Comparison of ENCODE assay signal across 18 cellular contexts in genomic region chr19:35907377-35907745, GRCh38. TPM values are rescaled to one million over a fixed set of nuclear protein-coding genes. Genes with fewer than 3 reads are reported as not detected.
DNase-seq lines count a peak whose midpoint lies in the region; ATAC-seq, FAIRE-seq and TF ChIP-seq lines count a peak whose summit lies in the region.
"Had no signal": no experiment of that assay in that cellular context is flagged by ENCODE, and none has a peak within 500 bp of the region (broad histone marks: within the 10 kb centered on the region; RNA-seq: fewer than 3 reads in every experiment).

No MANE protein-coding gene starts in this region.

- no peak overlapping the region for H3K4ac ChIP-seq in mesenchymal stem cell (ENCODE audit: low read depth in 1 of 2, low read length in 2 of 2)

- H3K4me1 Mint-ChIP-seq in activated CD8-positive, alpha-beta T cell treated with anti-CD3 and anti-CD28 coated beads, Interleukin-2, amount 10 ng/mL, durations not matched to agents 7 days and 5 days (ENCODE audit: low read depth), result peaks cover 58% of the 10 kb centered on the region
- peaks cover 49% of the 10 kb centered on the region for H3K4me1 Mint-ChIP-seq in activated CD8-positive, alpha-beta T cell treated with anti-CD3 and anti-CD28 coated beads for 36 hours (ENCODE audit: low read depth)
- peaks cover 28% of the 10 kb centered on the region for H3K4me1 Mint-ChIP-seq in T-helper 17 cell

- no peak overlapping the region for H3K14ac ChIP-seq in mesenchymal stem cell (ENCODE audit: low read length in 2 of 2)

- H3K9me3 Mint-ChIP-seq in activated CD8-positive, alpha-beta T cell treated with anti-CD3 and anti-CD28 coated beads, Interleukin-2, amount 10 ng/mL, durations not matched to agents 7 days and 5 days (ENCODE audit: insufficient read depth), result no peaks in the 10 kb centered on the region
- no peaks in the 10 kb centered on the region for H3K9me3 Mint-ChIP-seq in activated CD8-positive, alpha-beta T cell treated with anti-CD3 and anti-CD28 coated beads for 36 hours

- H3K9me3 ChIP-seq in K562 (replicated peaks; ENCODE audit: control insufficient read depth, insufficient read depth, low read depth, low read length) (no peaks in the 10 kb centered on the region), mesenchymal stem cell (ENCODE audit: control insufficient read depth, low read length) (no peaks in the 10 kb centered on the region), T-helper 17 cell (ENCODE audit: control insufficient read depth, low read length, poor library complexity, severe bottlenecking) (no peaks in the 10 kb centered on the region)

- no peak overlapping the region for H2BK15ac ChIP-seq in mesenchymal stem cell (ENCODE audit: low read depth, poor library complexity, severe bottlenecking)

- CTCF ChIA-PET in activated CD8-positive, alpha-beta T cell treated with anti-CD3 and anti-CD28 coated beads, Interleukin-2, amount 10 ng/mL, durations not matched to agents 7 days and 5 days (lab: Charles Lee), result no interaction called here
- CTCF ChIA-PET in activated CD8-positive, alpha-beta T cell treated with anti-CD3 and anti-CD28 coated beads for 36 hours (lab: Charles Lee), result no interaction called here
- CTCF ChIA-PET in K562 (lab: Yijun Ruan, JAX; ENCODE audit: low intra/inter-chr PET ratio), result no interaction called here

- peak overlapping the region; percentile 10 to 81; a peak in 3 of 4 replicates for H3K9ac ChIP-seq in K562 (ENCODE audit: insufficient read depth in 1 of 2, low read depth in 2 of 2, low read length in 2 of 2)
- H3K9ac ChIP-seq in mesenchymal stem cell (ENCODE audit: low read length), result no peak overlapping the region
- H3K9ac ChIP-seq: GM23248 had no signal

- no peak for FAIRE-seq in K562 (lab: Jason Lieb, UNC)
- FAIRE-seq: endometrium, TTC549 had no signal

- no peak for TF ChIP-seq RAD21 in K562 (CRISPR knock-in tag; conservative IDR thresholded peaks at IDR 0.05 in 1 of 2, IDR thresholded peaks at IDR 0.05 in 1 of 2)

- no peaks in the 10 kb centered on the region for H3K79me2 ChIP-seq in K562 (ENCODE audit: control insufficient read depth, insufficient read depth, low read length)

- BruUV-seq in K562 (replicated peaks; lab: Mats Ljungman, UMichigan), result no TSS peak

- H3K36me3 ChIP-seq in K562 (ENCODE audit: control insufficient read depth, insufficient read depth, low read length), result no peaks in the 10 kb centered on the region
- no peaks in the 10 kb centered on the region for H3K36me3 ChIP-seq in mesenchymal stem cell (ENCODE audit: control insufficient read depth in 1 of 2, insufficient read depth in 2 of 2, low read depth in 1 of 2, low read length in 2 of 2)

- peak overlapping the region; percentile 62 for H3K27ac Mint-ChIP-seq in activated CD8-positive, alpha-beta T cell treated with anti-CD3 and anti-CD28 coated beads, Interleukin-2, amount 10 ng/mL, durations not matched to agents 7 days and 5 days
- H3K27ac Mint-ChIP-seq in activated CD8-positive, alpha-beta T cell treated with anti-CD3 and anti-CD28 coated beads for 36 hours, result no peak overlapping the region
- H3K27ac Mint-ChIP-seq in T-helper 17 cell, result no peak overlapping the region

- H2BK120ac ChIP-seq in mesenchymal stem cell (ENCODE audit: low read depth, low read length), result no peak overlapping the region

- peak overlapping the region in 1 of 2 experiments; percentile 37 for H2BK12ac ChIP-seq in mesenchymal stem cell (ENCODE audit: low read length in 2 of 2)

- no peak for TF ChIP-seq POLR2A in K562 (conservative IDR thresholded peaks at IDR 0.05)

- no peaks in the 10 kb centered on the region for H3K27me3 ChIP-seq in K562 (ENCODE audit: control insufficient read depth in 2 of 2, insufficient read depth in 2 of 2, low read length in 2 of 2)
- no peaks in the 10 kb centered on the region for H3K27me3 ChIP-seq in mesenchymal stem cell (ENCODE audit: control insufficient read depth in 1 of 2, insufficient read depth in 1 of 2, low read length in 2 of 2)

- H3K79me1 ChIP-seq in mesenchymal stem cell (replicated peaks; ENCODE audit: low read length, poor library complexity, severe bottlenecking), result no peaks in the 10 kb centered on the region

- DNase-seq in activated CD8-positive, alpha-beta T cell treated with anti-CD3 and anti-CD28 coated beads, Interleukin-2, amount 10 ng/mL, durations not matched to agents 7 days and 5 days, result no peak
- DNase-seq in activated CD8-positive, alpha-beta T cell treated with anti-CD3 and anti-CD28 coated beads for 36 hours, result no peak
- DNase-seq in K562 (ENCODE audit: extremely low read depth in 1 of 4, low spot score in 3 of 4) (no peak), mesenchymal stem cell (no peak), substantia nigra (lab: John Stamatoyannopoulos, UW) (no peak), T-helper 17 cell (no peak), NCI-H2029 (lab: John Stamatoyannopoulos, UW) (no peak), midbrain (lab: John Stamatoyannopoulos, UW) (no peak)
- DNase-seq: DMS153, GM23248, NCI-H1105, NCI-H510A treated with DMSO at 0.1 percent for 48 hours had no signal

- no peak overlapping the region for H2BK5ac ChIP-seq in mesenchymal stem cell (ENCODE audit: low read depth, low read length, poor library complexity, severe bottlenecking)

- WGBS in K562 (ENCODE audit: insufficient coverage, low coverage, missing lambda C conversion rate), result 37% methylated on average over 12 of the region's 12 CpGs
- 33% methylated on average over 12 of the region's 12 CpGs for WGBS in mesenchymal stem cell

- no peak overlapping the region for H3K4me3 Mint-ChIP-seq in activated CD8-positive, alpha-beta T cell treated with anti-CD3 and anti-CD28 coated beads, Interleukin-2, amount 10 ng/mL, durations not matched to agents 7 days and 5 days
- no peak overlapping the region for H3K4me3 Mint-ChIP-seq in activated CD8-positive, alpha-beta T cell treated with anti-CD3 and anti-CD28 coated beads for 36 hours
- H3K4me3 Mint-ChIP-seq in T-helper 17 cell, result no peak overlapping the region

- H3K4me3 ChIP-seq in K562, result no peak overlapping the region
- no peak overlapping the region for H3K4me3 ChIP-seq in mesenchymal stem cell (ENCODE audit: insufficient read depth in 1 of 2, low read depth in 1 of 2, low read length in 2 of 2)
- H3K4me3 ChIP-seq: GM23248 had no signal

- H3K27me3 Mint-ChIP-seq in activated CD8-positive, alpha-beta T cell treated with anti-CD3 and anti-CD28 coated beads, Interleukin-2, amount 10 ng/mL, durations not matched to agents 7 days and 5 days (ENCODE audit: low read depth), result no peaks in the 10 kb centered on the region
- no peaks in the 10 kb centered on the region for H3K27me3 Mint-ChIP-seq in activated CD8-positive, alpha-beta T cell treated with anti-CD3 and anti-CD28 coated beads for 36 hours
- no peaks in the 10 kb centered on the region for H3K27me3 Mint-ChIP-seq in T-helper 17 cell

- intact Hi-C loops in activated CD8-positive, alpha-beta T cell treated with anti-CD3 and anti-CD28 coated beads for 36 hours (cut with micrococcal nuclease), result no loop called here
- intact Hi-C loops in K562 (cut with micrococcal nuclease), result no loop called here

- TF ChIP-seq CTCF in activated CD8-positive, alpha-beta T cell treated with anti-CD3 and anti-CD28 coated beads for 36 hours (IDR thresholded peaks at IDR 0.05), result no peak
- TF ChIP-seq CTCF in K562 (IDR thresholded peaks at IDR 0.05 in 2 of 3, conservative IDR thresholded peaks at IDR 0.05 in 1 of 3; ENCODE audit: insufficient read depth in 2 of 3, low read depth in 1 of 3, low read length in 3 of 3), result no peak

- H3K18ac ChIP-seq in mesenchymal stem cell (ENCODE audit: low read depth in 1 of 2, low read length in 2 of 2), result no peak overlapping the region

- POLR2A ChIA-PET in activated CD8-positive, alpha-beta T cell treated with anti-CD3 and anti-CD28 coated beads, Interleukin-2, amount 10 ng/mL, durations not matched to agents 7 days and 5 days (lab: Charles Lee), result no interaction called here
- POLR2A ChIA-PET in activated CD8-positive, alpha-beta T cell treated with anti-CD3 and anti-CD28 coated beads for 36 hours (lab: Charles Lee), result no interaction called here
- POLR2A ChIA-PET in K562 (lab: Yijun Ruan, JAX), result no interaction called here

- H3K4me1 ChIP-seq in K562 (replicated peaks in 1 of 2; ENCODE audit: control insufficient read depth in 2 of 2, insufficient read depth in 2 of 2, low read length in 2 of 2), result peaks cover 41 to 42% of the 10 kb centered on the region in 2 experiments
- peaks cover 14% of the 10 kb centered on the region for H3K4me1 ChIP-seq in mesenchymal stem cell (ENCODE audit: control insufficient read depth, insufficient read depth, low read depth, low read length)

- peak overlapping the region; percentile 45 for H3K4me2 ChIP-seq in K562 (ENCODE audit: insufficient read depth, low read length)
- no peak overlapping the region for H3K4me2 ChIP-seq in mesenchymal stem cell (ENCODE audit: low read length, poor library complexity, severe bottlenecking)

- no peak for ATAC-seq in activated CD8-positive, alpha-beta T cell treated with anti-CD3 and anti-CD28 coated beads, Interleukin-2, amount 10 ng/mL, durations not matched to agents 7 days and 5 days
- ATAC-seq in activated CD8-positive, alpha-beta T cell treated with anti-CD3 and anti-CD28 coated beads for 36 hours, result no peak
- no peak for ATAC-seq in K562
- no peak for ATAC-seq in T-helper 17 cell

- H3K36me3 Mint-ChIP-seq in activated CD8-positive, alpha-beta T cell treated with anti-CD3 and anti-CD28 coated beads, Interleukin-2, amount 10 ng/mL, durations not matched to agents 7 days and 5 days (ENCODE audit: low read depth), result peaks cover 17% of the 10 kb centered on the region
- H3K36me3 Mint-ChIP-seq in activated CD8-positive, alpha-beta T cell treated with anti-CD3 and anti-CD28 coated beads for 36 hours (ENCODE audit: low read depth), result peaks cover 9% of the 10 kb centered on the region
- H3K36me3 Mint-ChIP-seq in T-helper 17 cell (ENCODE audit: low read depth), result peaks cover 3% of the 10 kb centered on the region

- H4K8ac ChIP-seq in mesenchymal stem cell (ENCODE audit: low read length), result peak overlapping the region; percentile 56

- H4K91ac ChIP-seq in mesenchymal stem cell (ENCODE audit: low read length), result peak overlapping the region; percentile 76

- peak overlapping the region; percentile 82 for H2AFZ ChIP-seq in K562 (ENCODE audit: low read depth, low read length)
- H2AFZ ChIP-seq in mesenchymal stem cell (ENCODE audit: low read depth, low read length), result no peak overlapping the region

- no peaks in the 10 kb centered on the region for H4K20me1 ChIP-seq in K562 (replicated peaks; ENCODE audit: control insufficient read depth, insufficient read depth, low read length)

- no peak for TF ChIP-seq EP300 in K562 (IDR thresholded peaks at IDR 0.05; ENCODE audit: low read length)

- H3K23ac ChIP-seq in mesenchymal stem cell (ENCODE audit: low read length in 2 of 2), result no peak overlapping the region

- H3K27ac ChIP-seq in K562 (ENCODE audit: extremely low read depth, low read depth, low read length) (no peak overlapping the region), mesenchymal stem cell (ENCODE audit: low read length, poor library complexity, severe bottlenecking) (no peak overlapping the region), substantia nigra (ENCODE audit: low read depth, low read length, poor library complexity, severe bottlenecking) (peak overlapping the region; percentile 77)
- H3K27ac ChIP-seq: GM23248 had no signal

- H3K9me1 ChIP-seq in K562 (ENCODE audit: control insufficient read depth, insufficient read depth, low read length), result no peaks in the 10 kb centered on the region

- no peak overlapping the region for H2AK5ac ChIP-seq in mesenchymal stem cell (ENCODE audit: low read length, severe bottlenecking)

- in situ Hi-C loops in K562 (cut with MboI), result no loop called here

RNA-seq across cellular contexts. Expression of gene TYROBP, which starts 0.7 kb away (rescaled TPM):
- under 1 TPM; 0.52 to 0.71 TPM for total RNA-seq in activated CD8-positive, alpha-beta T cell treated with anti-CD3 and anti-CD28 coated beads, Interleukin-2, amount 10 ng/mL, durations not matched to agents 7 days and 5 days
- 1 to 10 TPM in 1 of 2 experiments, under 1 TPM in 1; 0.81 to 1.5 TPM for total RNA-seq in activated CD8-positive, alpha-beta T cell treated with anti-CD3 and anti-CD28 coated beads for 36 hours
- total RNA-seq in K562 (2011; cell fraction: chromatin; rRNA removed; ENCODE audit: low replicate concordance), result not detected in 2 replicates
- 0.83 TPM in 1 of 2 replicates, not detected in the other for total RNA-seq in K562 (2011; cell fraction: nucleolus; rRNA removed)
- total RNA-seq in K562 (2011; cell fraction: nucleoplasm; rRNA removed), result 1.2 TPM in 1 of 2 replicates, not detected in the other
- total RNA-seq in K562 (2014; rRNA removed), result 0.86 and 2.0 TPM in 2 replicates
- total RNA-seq in K562 (2014; rRNA removed; fragmentation: Illumina TruSeq; extraction: Trizol), result 1.1 and 1.2 TPM in 2 replicates
- 8.2 and 9.8 TPM in 2 replicates for total RNA-seq in K562 (2015; rRNA removed; fragmentation: Illumina TruSeq; extraction: Trizol)
- 2.7 and 2.9 TPM in 2 replicates for total RNA-seq in K562 (2021)
- 2.9 and 11.1 TPM in 2 replicates for polyA plus RNA-seq in K562 (2011; rRNA removed)
- 9.4 and 12.1 TPM in 2 replicates for polyA plus RNA-seq in K562 (2011; cell fraction: cytosol; rRNA removed)
- 1.6 and 7.6 TPM in 2 replicates for polyA plus RNA-seq in K562 (2011; cell fraction: nucleus; rRNA removed)
- polyA plus RNA-seq in K562 (2012), result 14.6 and 22.6 TPM in 2 replicates
- 2.2 and 2.4 TPM in 2 replicates for polyA plus RNA-seq in K562 (2014; fragmentation: Illumina TruSeq; extraction: Trizol)
- polyA plus RNA-seq in K562 (2014; fragmentation: Nextera tagmentation; extraction: Ambion mirVana), result 1 to 10 TPM in 1 of 2 experiments, under 1 TPM in 1; 0.72 to 1.6 TPM
- 3.4 and 8.1 TPM in 2 replicates for polyA plus RNA-seq in K562 (2014; rRNA removed)
- 0.87 and 2.1 TPM in 2 replicates for polyA minus RNA-seq in K562 (2011; rRNA and poly(A)+ RNA removed)
- polyA minus RNA-seq in K562 (2011; cell fraction: cytosol; rRNA and poly(A)+ RNA removed), result 6.5 TPM in 1 of 2 replicates, not detected in the other
- 1.6 TPM in 1 of 2 replicates, not detected in the other for polyA minus RNA-seq in K562 (2011; cell fraction: nucleus; rRNA and poly(A)+ RNA removed)
- 0.80 TPM for polyA plus RNA-seq in mesenchymal stem cell (2013, experiment 1 of 2)
- 0.53 TPM for polyA plus RNA-seq in mesenchymal stem cell (2013, experiment 2 of 2)
- total RNA-seq in T-helper 17 cell, result 10 to 100 TPM in 1 of 2 donors, 1 to 10 TPM in 1; 5.9 to 16.7 TPM
- total RNA-seq: GM23248, HT1080, lung microvascular endothelial cell, RPMI7951 had no signal
- polyA plus RNA-seq: AG04450, GM23248 had no signal

RNA-seq across cellular contexts. Expression of gene HCST, which starts 5.0 kb away (rescaled TPM):
- 100 to 1,000 TPM; 196 to 216 TPM for total RNA-seq in activated CD8-positive, alpha-beta T cell treated with anti-CD3 and anti-CD28 coated beads, Interleukin-2, amount 10 ng/mL, durations not matched to agents 7 days and 5 days
- total RNA-seq in activated CD8-positive, alpha-beta T cell treated with anti-CD3 and anti-CD28 coated beads for 36 hours, result 10 to 100 TPM; 57.1 to 72.0 TPM
- total RNA-seq in K562 (2011; cell fraction: chromatin; rRNA removed; ENCODE audit: low replicate concordance), result 1.0 TPM in 1 of 2 replicates, not detected in the other
- 1.7 and 2.2 TPM in 2 replicates for total RNA-seq in K562 (2011; cell fraction: nucleolus; rRNA removed)
- 0.81 and 2.4 TPM in 2 replicates for total RNA-seq in K562 (2011; cell fraction: nucleoplasm; rRNA removed)
- total RNA-seq in K562 (2014; rRNA removed) (not detected in 2 replicates), K562 (2014; rRNA removed; fragmentation: Illumina TruSeq; extraction: Trizol) (0.29 TPM in 1 of 2 replicates, not detected in the other), K562 (2015; rRNA removed; fragmentation: Illumina TruSeq; extraction: Trizol) (0.65 and 0.94 TPM in 2 replicates), K562 (2021) (0.47 and 1.6 TPM in 2 replicates), T-helper 17 cell (10 to 100 TPM; 63.0 to 73.7 TPM)
- polyA plus RNA-seq in K562 (2011; rRNA removed) (1.3 and 1.9 TPM in 2 replicates), K562 (2014; fragmentation: Illumina TruSeq; extraction: Trizol) (not detected in 2 replicates), K562 (2014; fragmentation: Nextera tagmentation; extraction: Ambion mirVana) (1 to 10 TPM in 1 of 2 experiments, under 1 TPM in 1; 0.95 to 1.0 TPM), K562 (2014; rRNA removed) (1.1 and 1.9 TPM in 2 replicates)
- 1.4 and 17.5 TPM in 2 replicates for polyA plus RNA-seq in K562 (2011; cell fraction: cytosol; rRNA removed)
- 0.86 and 1.3 TPM in 2 replicates for polyA plus RNA-seq in K562 (2011; cell fraction: nucleus; rRNA removed)
- 1.2 and 1.6 TPM in 2 replicates for polyA plus RNA-seq in K562 (2012)
- polyA minus RNA-seq in K562 (2011; rRNA and poly(A)+ RNA removed), result 1.7 TPM in 1 of 2 replicates, not detected in the other
- polyA minus RNA-seq in K562 (2011; cell fraction: cytosol; rRNA and poly(A)+ RNA removed), result 1.8 TPM in 1 of 2 replicates, not detected in the other
- polyA minus RNA-seq in K562 (2011; cell fraction: nucleus; rRNA and poly(A)+ RNA removed), result not detected in 2 replicates
- 1.4 TPM for polyA plus RNA-seq in mesenchymal stem cell (2013, experiment 1 of 2)
- 1.4 TPM for polyA plus RNA-seq in mesenchymal stem cell (2013, experiment 2 of 2)
- total RNA-seq: GM23248, HT1080 had no signal

RNA-seq across cellular contexts. Expression of gene NFKBID, which starts 7.0 kb away (rescaled TPM):
- total RNA-seq in activated CD8-positive, alpha-beta T cell treated with anti-CD3 and anti-CD28 coated beads, Interleukin-2, amount 10 ng/mL, durations not matched to agents 7 days and 5 days, result 10 to 100 TPM; 39.0 to 40.7 TPM
- 10 to 100 TPM; 80.8 to 81.2 TPM for total RNA-seq in activated CD8-positive, alpha-beta T cell treated with anti-CD3 and anti-CD28 coated beads for 36 hours
- total RNA-seq in K562 (2011; cell fraction: chromatin; rRNA removed; ENCODE audit: low replicate concordance), result 15.7 and 63.9 TPM in 2 replicates
- total RNA-seq in K562 (2011; cell fraction: nucleolus; rRNA removed), result 48.6 and 61.0 TPM in 2 replicates
- total RNA-seq in K562 (2011; cell fraction: nucleoplasm; rRNA removed), result 27.9 and 29.7 TPM in 2 replicates
- total RNA-seq in K562 (2014; rRNA removed), result 8.9 and 12.9 TPM in 2 replicates
- total RNA-seq in K562 (2014; rRNA removed; fragmentation: Illumina TruSeq; extraction: Trizol), result 1.7 and 2.9 TPM in 2 replicates
- total RNA-seq in K562 (2015; rRNA removed; fragmentation: Illumina TruSeq; extraction: Trizol), result 6.6 and 7.1 TPM in 2 replicates
- total RNA-seq in K562 (2021), result 9.3 and 10.0 TPM in 2 replicates
- polyA plus RNA-seq in K562 (2011; rRNA removed), result 3.3 and 6.8 TPM in 2 replicates
- polyA plus RNA-seq in K562 (2011; cell fraction: cytosol; rRNA removed), result 5.3 and 6.4 TPM in 2 replicates
- 43.9 and 60.1 TPM in 2 replicates for polyA plus RNA-seq in K562 (2011; cell fraction: nucleus; rRNA removed)
- 2.7 and 5.6 TPM in 2 replicates for polyA plus RNA-seq in K562 (2012)
- 3.6 and 4.1 TPM in 2 replicates for polyA plus RNA-seq in K562 (2014; fragmentation: Illumina TruSeq; extraction: Trizol)
- polyA plus RNA-seq in K562 (2014; fragmentation: Nextera tagmentation; extraction: Ambion mirVana), result under 1 TPM; 0.65 to 0.92 TPM
- polyA plus RNA-seq in K562 (2014; rRNA removed), result 6.3 and 8.9 TPM in 2 replicates
- 3.2 and 6.3 TPM in 2 replicates for polyA minus RNA-seq in K562 (2011; rRNA and poly(A)+ RNA removed)
- polyA minus RNA-seq in K562 (2011; cell fraction: cytosol; rRNA and poly(A)+ RNA removed), result 10.9 and 12.1 TPM in 2 replicates
- polyA minus RNA-seq in K562 (2011; cell fraction: nucleus; rRNA and poly(A)+ RNA removed), result 20.7 and 27.1 TPM in 2 replicates
- 4.7 TPM for polyA plus RNA-seq in mesenchymal stem cell (2013, experiment 1 of 2)
- 4.1 TPM for polyA plus RNA-seq in mesenchymal stem cell (2013, experiment 2 of 2)
- total RNA-seq in T-helper 17 cell, result 100 to 1,000 TPM; 128 to 140 TPM

RNA-seq across cellular contexts. Expression of gene LRFN3, which starts 28.8 kb away (rescaled TPM):
- total RNA-seq in activated CD8-positive, alpha-beta T cell treated with anti-CD3 and anti-CD28 coated beads, Interleukin-2, amount 10 ng/mL, durations not matched to agents 7 days and 5 days, result 10 to 100 TPM in 1 of 2 experiments, 1 to 10 TPM in 1; 9.8 to 10.3 TPM
- total RNA-seq in activated CD8-positive, alpha-beta T cell treated with anti-CD3 and anti-CD28 coated beads for 36 hours, result 1 to 10 TPM; 4.8 to 6.6 TPM
- total RNA-seq in K562 (2011; cell fraction: chromatin; rRNA removed; ENCODE audit: low replicate concordance), result 0.32 TPM in 1 of 2 replicates, not detected in the other
- 0.26 and 0.50 TPM in 2 replicates for total RNA-seq in K562 (2011; cell fraction: nucleolus; rRNA removed)
- total RNA-seq in K562 (2011; cell fraction: nucleoplasm; rRNA removed), result 0.15 and 0.23 TPM in 2 replicates
- 0.08 TPM in 1 of 2 replicates, not detected in the other for total RNA-seq in K562 (2014; rRNA removed)
- total RNA-seq in K562 (2014; rRNA removed; fragmentation: Illumina TruSeq; extraction: Trizol), result not detected in 2 replicates
- not detected in 2 replicates for total RNA-seq in K562 (2015; rRNA removed; fragmentation: Illumina TruSeq; extraction: Trizol)
- 0.11 and 0.31 TPM in 2 replicates for total RNA-seq in K562 (2021)
- polyA plus RNA-seq in K562 (2011; rRNA removed), result 0.16 TPM in 1 of 2 replicates, not detected in the other
- polyA plus RNA-seq in K562 (2011; cell fraction: cytosol; rRNA removed), result 0.09 and 0.18 TPM in 2 replicates
- polyA plus RNA-seq in K562 (2011; cell fraction: nucleus; rRNA removed), result 0.17 and 0.20 TPM in 2 replicates
- polyA plus RNA-seq in K562 (2012), result 0.07 and 0.09 TPM in 2 replicates
- 0.03 and 0.19 TPM in 2 replicates for polyA plus RNA-seq in K562 (2014; fragmentation: Illumina TruSeq; extraction: Trizol)
- not detected for polyA plus RNA-seq in K562 (2014; fragmentation: Nextera tagmentation; extraction: Ambion mirVana)
- polyA plus RNA-seq in K562 (2014; rRNA removed), result 0.12 and 0.35 TPM in 2 replicates
- polyA minus RNA-seq in K562 (2011; rRNA and poly(A)+ RNA removed), result 0.04 and 0.06 TPM in 2 replicates
- not detected in 2 replicates for polyA minus RNA-seq in K562 (2011; cell fraction: cytosol; rRNA and poly(A)+ RNA removed)
- 0.22 and 0.54 TPM in 2 replicates for polyA minus RNA-seq in K562 (2011; cell fraction: nucleus; rRNA and poly(A)+ RNA removed)
- 17.0 TPM for polyA plus RNA-seq in mesenchymal stem cell (2013, experiment 1 of 2)
- polyA plus RNA-seq in mesenchymal stem cell (2013, experiment 2 of 2), result 16.1 TPM
- total RNA-seq in T-helper 17 cell, result 1 to 10 TPM; 6.8 to 8.7 TPM

RNA-seq across cellular contexts. Expression of gene APLP1, which starts 39.0 kb away (rescaled TPM):
- 1 to 10 TPM in 1 of 2 experiments, under 1 TPM in 1; 0.87 to 1.4 TPM for total RNA-seq in activated CD8-positive, alpha-beta T cell treated with anti-CD3 and anti-CD28 coated beads, Interleukin-2, amount 10 ng/mL, durations not matched to agents 7 days and 5 days
- total RNA-seq in activated CD8-positive, alpha-beta T cell treated with anti-CD3 and anti-CD28 coated beads for 36 hours, result 1 to 10 TPM; 2.0 to 2.1 TPM
- total RNA-seq in K562 (2011; cell fraction: chromatin; rRNA removed; ENCODE audit: low replicate concordance), result 3.3 and 19.3 TPM in 2 replicates
- total RNA-seq in K562 (2011; cell fraction: nucleolus; rRNA removed), result 8.6 and 11.2 TPM in 2 replicates
- total RNA-seq in K562 (2011; cell fraction: nucleoplasm; rRNA removed), result 7.1 and 7.3 TPM in 2 replicates
- total RNA-seq in K562 (2014; rRNA removed), result 5.8 and 9.0 TPM in 2 replicates
- total RNA-seq in K562 (2014; rRNA removed; fragmentation: Illumina TruSeq; extraction: Trizol), result 2.3 and 3.0 TPM in 2 replicates
- 1.4 and 3.3 TPM in 2 replicates for total RNA-seq in K562 (2015; rRNA removed; fragmentation: Illumina TruSeq; extraction: Trizol)
- 6.9 and 9.9 TPM in 2 replicates for total RNA-seq in K562 (2021)
- 4.7 and 8.9 TPM in 2 replicates for polyA plus RNA-seq in K562 (2011; rRNA removed)
- 6.1 and 8.3 TPM in 2 replicates for polyA plus RNA-seq in K562 (2011; cell fraction: cytosol; rRNA removed)
- polyA plus RNA-seq in K562 (2011; cell fraction: nucleus; rRNA removed), result 16.1 and 16.8 TPM in 2 replicates
- polyA plus RNA-seq in K562 (2012), result 8.7 and 13.6 TPM in 2 replicates
- 6.6 and 7.8 TPM in 2 replicates for polyA plus RNA-seq in K562 (2014; fragmentation: Illumina TruSeq; extraction: Trizol)
- polyA plus RNA-seq in K562 (2014; fragmentation: Nextera tagmentation; extraction: Ambion mirVana), result under 1 TPM; 0.69 to 0.87 TPM
- polyA plus RNA-seq in K562 (2014; rRNA removed), result 6.0 and 8.2 TPM in 2 replicates
- 1.1 and 1.4 TPM in 2 replicates for polyA minus RNA-seq in K562 (2011; rRNA and poly(A)+ RNA removed)
- 2.1 and 4.9 TPM in 2 replicates for polyA minus RNA-seq in K562 (2011; cell fraction: cytosol; rRNA and poly(A)+ RNA removed)
- 4.7 and 6.4 TPM in 2 replicates for polyA minus RNA-seq in K562 (2011; cell fraction: nucleus; rRNA and poly(A)+ RNA removed)
- 14.1 TPM for polyA plus RNA-seq in mesenchymal stem cell (2013, experiment 1 of 2)
- polyA plus RNA-seq in mesenchymal stem cell (2013, experiment 2 of 2), result 14.4 TPM
- total RNA-seq in T-helper 17 cell, result not detected

Comparison
In these comparisons a context has a peak if more than half of its experiments do, and no peak if none do; other contexts are left out.
1. RNA of gene HCST, which starts 5.0 kb away (total RNA-seq): 196 to 216 TPM in activated CD8-positive, alpha-beta T cell treated with anti-CD3 and anti-CD28 coated beads, Interleukin-2, amount 10 ng/mL, durations not matched to agents 7 days and 5 days, 63.0 to 73.7 TPM in T-helper 17 cell and 57.1 to 72.0 TPM in activated CD8-positive, alpha-beta T cell treated with anti-CD3 and anti-CD28 coated beads for 36 hours; 0.29 to 2.4 TPM in K562; every median in the first group is over 10 times any median in the second.